ENCODE assay signal across 23 cellular contexts in the genomic region with DNA sequence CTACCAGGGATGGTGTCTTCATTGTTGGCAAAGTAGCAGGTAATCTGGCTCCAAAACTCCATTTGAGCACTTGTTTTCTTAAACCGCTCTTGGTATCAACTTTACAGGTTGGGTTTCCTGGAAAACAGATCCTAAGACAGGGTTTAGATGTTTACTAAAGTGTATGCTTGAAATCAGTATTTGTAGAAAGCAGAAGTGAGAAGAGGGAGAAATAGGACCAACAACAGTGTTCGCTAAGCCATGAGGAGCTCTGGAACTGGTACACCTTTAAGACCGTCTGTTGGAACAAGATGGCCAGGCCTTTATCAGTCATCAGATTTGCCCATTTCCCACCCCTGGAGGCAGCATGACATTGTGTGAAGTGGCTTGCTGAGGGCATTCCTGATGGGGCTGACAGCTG.
"Had no signal": no experiment of that assay in that cellular context is flagged by ENCODE, and none has a peak within 500 bp of the region (broad histone marks: within the 10 kb centered on the region; RNA-seq: fewer than 3 reads in every experiment).

No MANE protein-coding gene starts in this region.

- H3K27me3 ChIP-seq: MG63, SJSA1 had no signal

- H3K4me1 ChIP-seq: SJSA1 had no signal

- H3K27ac ChIP-seq: SJSA1 had no signal

- H3K9me3 ChIP-seq: MG63, SJSA1, SK-N-SH had no signal

- H3K4me2 ChIP-seq: SK-N-SH had no signal

- H3K4me3 ChIP-seq: MG63, SJSA1 had no signal

- FAIRE-seq: RCC 7860 had no signal

- DNase-seq: KBM-7, MG63, NCI-H1092, NCI-H1105 treated with DMSO at 0.1 percent for 48 hours, NCI-H1417 treated with DMSO at 0.1 percent for 48 hours, NCI-H146, NCI-H1694 treated with DMSO at 0.1 percent for 48 hours, NCI-H1930, NCI-H2081 treated with DMSO at 0.1 percent for 48 hours, NCI-H2171, NCI-H226, NCI-H446, NCI-H510A, NCI-H524 treated with DMSO at 0.1 percent for 48 hours, NCI-H69, NCI-H774, Right ventricle myocardium superior, RPMI8226, SIG-M5, SK-N-SH, SW 1271 had no signal

- H3K36me3 ChIP-seq: MG63, SJSA1 had no signal

- H3K9ac ChIP-seq: SK-N-SH had no signal
